1 cellular context compared by ENCODE assay signal in the genomic region with DNA sequence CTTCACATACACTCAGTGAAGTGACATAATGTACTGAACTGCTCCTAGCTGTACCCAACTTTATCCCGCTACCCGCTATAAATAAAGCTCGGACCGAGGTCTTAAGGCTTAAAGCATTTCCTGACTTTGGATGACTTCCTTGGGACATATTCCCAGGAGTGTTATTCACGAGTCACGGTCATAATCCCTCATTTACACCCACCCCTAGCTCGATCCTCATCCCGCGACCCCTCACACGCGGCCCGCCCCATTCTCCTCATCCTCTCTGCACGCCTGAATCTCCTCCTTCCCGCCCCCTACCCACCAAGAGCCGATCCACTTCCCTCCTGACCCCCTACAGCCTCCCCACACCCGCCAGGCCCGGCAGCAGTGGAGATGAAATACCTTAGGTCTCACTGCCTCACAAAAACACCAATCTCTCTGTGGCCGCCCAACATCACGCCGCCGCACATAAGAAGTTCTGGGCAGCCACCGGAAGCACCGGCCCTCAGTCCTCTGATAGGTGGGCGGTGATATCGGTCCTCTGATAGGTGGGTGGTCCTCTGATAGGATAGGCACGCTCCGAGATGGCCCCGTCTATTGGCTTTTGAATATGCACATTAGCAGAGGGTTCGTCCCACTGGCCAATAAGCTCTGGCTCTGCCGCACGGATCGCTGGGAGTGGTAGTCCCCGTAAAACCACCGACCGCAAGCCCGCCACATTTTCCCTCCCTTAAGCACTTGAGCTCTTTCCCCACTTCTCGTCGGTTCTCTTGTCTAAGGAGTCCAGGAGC.
TF ChIP-seq lines count a peak whose summit lies in the region.

A gene with protein sequence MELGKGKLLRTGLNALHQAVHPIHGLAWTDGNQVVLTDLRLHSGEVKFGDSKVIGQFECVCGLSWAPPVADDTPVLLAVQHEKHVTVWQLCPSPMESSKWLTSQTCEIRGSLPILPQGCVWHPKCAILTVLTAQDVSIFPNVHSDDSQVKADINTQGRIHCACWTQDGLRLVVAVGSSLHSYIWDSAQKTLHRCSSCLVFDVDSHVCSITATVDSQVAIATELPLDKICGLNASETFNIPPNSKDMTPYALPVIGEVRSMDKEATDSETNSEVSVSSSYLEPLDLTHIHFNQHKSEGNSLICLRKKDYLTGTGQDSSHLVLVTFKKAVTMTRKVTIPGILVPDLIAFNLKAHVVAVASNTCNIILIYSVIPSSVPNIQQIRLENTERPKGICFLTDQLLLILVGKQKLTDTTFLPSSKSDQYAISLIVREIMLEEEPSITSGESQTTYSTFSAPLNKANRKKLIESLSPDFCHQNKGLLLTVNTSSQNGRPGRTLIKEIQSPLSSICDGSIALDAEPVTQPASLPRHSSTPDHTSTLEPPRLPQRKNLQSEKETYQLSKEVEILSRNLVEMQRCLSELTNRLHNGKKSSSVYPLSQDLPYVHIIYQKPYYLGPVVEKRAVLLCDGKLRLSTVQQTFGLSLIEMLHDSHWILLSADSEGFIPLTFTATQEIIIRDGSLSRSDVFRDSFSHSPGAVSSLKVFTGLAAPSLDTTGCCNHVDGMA (minus strand): TSS at position 462 of the 773 bp plus-strand sequence. CDS start 7,897 bp downstream, outside the sequence.

TF ChIP-seq in HepG2, 621 proteins besides CTCF, POLR2A, EP300 and RAD21 (continued from another document and continues in another):
- TF ChIP-seq HNRNPK (IDR thresholded peaks at IDR 0.05; ENCODE audit: low read depth, low read length, poor library complexity, severe bottlenecking) (no peak), ZNF879 (CRISPR knock-in tag; IDR thresholded peaks at IDR 0.05) (no peak), ZNF746 (CRISPR knock-in tag; IDR thresholded peaks at IDR 0.05) (peak; percentile 68), ZNF891 (CRISPR knock-in tag; IDR thresholded peaks at IDR 0.05) (no peak), ZNF549 (CRISPR knock-in tag; IDR thresholded peaks at IDR 0.05) (no peak), ZNF460 (CRISPR knock-in tag; IDR thresholded peaks at IDR 0.05; ENCODE audit: borderline replicate concordance) (no peak), ZNF878 (CRISPR knock-in tag; IDR thresholded peaks at IDR 0.05) (no peak), SRSF1 (optimal IDR thresholded peaks at IDR 0.05; ENCODE audit: low read depth, low read length) (no peak), TSC22D2 (CRISPR knock-in tag; IDR thresholded peaks at IDR 0.05; ENCODE audit: borderline replicate concordance) (peak; percentile 74; the same call in 1 of the 2 replicates), ZNF558 (CRISPR knock-in tag; IDR thresholded peaks at IDR 0.05; ENCODE audit: borderline replicate concordance) (0 out of 2 replicates have a peak, but pooled peaks have one; percentile 3), RXRB (CRISPR knock-in tag; IDR thresholded peaks at IDR 0.05; ENCODE audit: borderline replicate concordance) (0 out of 2 replicates have a peak, but pooled peaks have one; percentile 13), RELA (CRISPR knock-in tag; IDR thresholded peaks at IDR 0.05) (no peak), ATF7 (IDR thresholded peaks at IDR 0.05) (no peak), ATF7 (CRISPR knock-in tag; IDR thresholded peaks at IDR 0.05) (no peak), ELF1 (CRISPR knock-in tag; IDR thresholded peaks at IDR 0.05) (peak; percentile 86), SATB2 (CRISPR knock-in tag; IDR thresholded peaks at IDR 0.05) (no peak), SMAD3 (CRISPR knock-in tag; IDR thresholded peaks at IDR 0.05) (no peak), ZFP37 (CRISPR knock-in tag; IDR thresholded peaks at IDR 0.05; ENCODE audit: borderline replicate concordance) (no peak; the same call in 1 of the 2 replicates), SMAD1 (CRISPR knock-in tag; IDR thresholded peaks at IDR 0.05; ENCODE audit: borderline replicate concordance, low read depth) (peak; percentile 73; the same call in 1 of the 2 replicates), ZSCAN29 (CRISPR knock-in tag; conservative IDR thresholded peaks at IDR 0.05) (no peak), KLF11 (CRISPR knock-in tag; IDR thresholded peaks at IDR 0.05) (0 out of 2 replicates have a peak, but pooled peaks have one; percentile 49), ZFP36L2 (CRISPR knock-in tag; IDR thresholded peaks at IDR 0.05) (no peak), PHF21A (CRISPR knock-in tag; IDR thresholded peaks at IDR 0.05) (no peak), HOXA9 (CRISPR knock-in tag; IDR thresholded peaks at IDR 0.05; ENCODE audit: borderline replicate concordance) (no peak), ATF1 (CRISPR knock-in tag; IDR thresholded peaks at IDR 0.05) (peak; percentile 82; the same call in 1 of the 2 replicates), ZNF496 (CRISPR knock-in tag; IDR thresholded peaks at IDR 0.05; ENCODE audit: insufficient replicate concordance) (no peak), MAFG (CRISPR knock-in tag; IDR thresholded peaks at IDR 0.05) (no peak), HNRNPUL1 (IDR thresholded peaks at IDR 0.05; ENCODE audit: low read depth, low read length) (no peak), RNF2 (conservative IDR thresholded peaks at IDR 0.05; ENCODE audit: low read depth) (no peak), MIXL1 (CRISPR knock-in tag; IDR thresholded peaks at IDR 0.05) (no peak), ZSCAN5A (CRISPR knock-in tag; IDR thresholded peaks at IDR 0.05; ENCODE audit: borderline replicate concordance) (no peak), HES4 (CRISPR knock-in tag; IDR thresholded peaks at IDR 0.05; ENCODE audit: borderline replicate concordance) (peak; percentile 60; the same call in 1 of the 2 replicates), BORCS8-MEF2B (CRISPR knock-in tag; IDR thresholded peaks at IDR 0.05) (peak; percentile 83), SKI (IDR thresholded peaks at IDR 0.05; ENCODE audit: partially characterized antibody) (no peak), SMC3 (IDR thresholded peaks at IDR 0.05; ENCODE audit: low read length) (no peak), ASH2L (IDR thresholded peaks at IDR 0.05; ENCODE audit: insufficient read length, low read depth, low read length) (peak; percentile 79), MYC (CRISPR knock-in tag; IDR thresholded peaks at IDR 0.05; ENCODE audit: borderline replicate concordance) (peak; percentile 66; the same call in 1 of the 2 replicates)
- TF ChIP-seq, protein P1, sequence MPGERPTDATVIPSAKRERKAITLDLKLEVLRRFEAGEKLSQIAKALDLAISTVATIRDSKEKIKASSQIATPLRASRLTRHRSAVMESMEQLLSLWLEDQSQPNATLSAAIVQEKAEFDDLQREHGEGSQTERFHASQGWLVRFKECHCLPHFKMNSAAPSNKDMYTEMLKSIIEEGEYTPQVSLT (CRISPR knock-in tag; IDR thresholded peaks at IDR 0.05; ENCODE audit: borderline replicate concordance, low read depth): no peak
- TF ChIP-seq, protein P2, sequence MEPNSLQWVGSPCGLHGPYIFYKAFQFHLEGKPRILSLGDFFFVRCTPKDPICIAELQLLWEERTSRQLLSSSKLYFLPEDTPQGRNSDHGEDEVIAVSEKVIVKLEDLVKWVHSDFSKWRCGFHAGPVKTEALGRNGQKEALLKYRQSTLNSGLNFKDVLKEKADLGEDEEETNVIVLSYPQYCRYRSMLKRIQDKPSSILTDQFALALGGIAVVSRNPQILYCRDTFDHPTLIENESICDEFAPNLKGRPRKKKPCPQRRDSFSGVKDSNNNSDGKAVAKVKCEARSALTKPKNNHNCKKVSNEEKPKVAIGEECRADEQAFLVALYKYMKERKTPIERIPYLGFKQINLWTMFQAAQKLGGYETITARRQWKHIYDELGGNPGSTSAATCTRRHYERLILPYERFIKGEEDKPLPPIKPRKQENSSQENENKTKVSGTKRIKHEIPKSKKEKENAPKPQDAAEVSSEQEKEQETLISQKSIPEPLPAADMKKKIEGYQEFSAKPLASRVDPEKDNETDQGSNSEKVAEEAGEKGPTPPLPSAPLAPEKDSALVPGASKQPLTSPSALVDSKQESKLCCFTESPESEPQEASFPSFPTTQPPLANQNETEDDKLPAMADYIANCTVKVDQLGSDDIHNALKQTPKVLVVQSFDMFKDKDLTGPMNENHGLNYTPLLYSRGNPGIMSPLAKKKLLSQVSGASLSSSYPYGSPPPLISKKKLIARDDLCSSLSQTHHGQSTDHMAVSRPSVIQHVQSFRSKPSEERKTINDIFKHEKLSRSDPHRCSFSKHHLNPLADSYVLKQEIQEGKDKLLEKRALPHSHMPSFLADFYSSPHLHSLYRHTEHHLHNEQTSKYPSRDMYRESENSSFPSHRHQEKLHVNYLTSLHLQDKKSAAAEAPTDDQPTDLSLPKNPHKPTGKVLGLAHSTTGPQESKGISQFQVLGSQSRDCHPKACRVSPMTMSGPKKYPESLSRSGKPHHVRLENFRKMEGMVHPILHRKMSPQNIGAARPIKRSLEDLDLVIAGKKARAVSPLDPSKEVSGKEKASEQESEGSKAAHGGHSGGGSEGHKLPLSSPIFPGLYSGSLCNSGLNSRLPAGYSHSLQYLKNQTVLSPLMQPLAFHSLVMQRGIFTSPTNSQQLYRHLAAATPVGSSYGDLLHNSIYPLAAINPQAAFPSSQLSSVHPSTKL (CRISPR knock-in tag; IDR thresholded peaks at IDR 0.05): peak; percentile 23; the same call in 1 of the 2 replicates
- TF ChIP-seq, protein P3, sequence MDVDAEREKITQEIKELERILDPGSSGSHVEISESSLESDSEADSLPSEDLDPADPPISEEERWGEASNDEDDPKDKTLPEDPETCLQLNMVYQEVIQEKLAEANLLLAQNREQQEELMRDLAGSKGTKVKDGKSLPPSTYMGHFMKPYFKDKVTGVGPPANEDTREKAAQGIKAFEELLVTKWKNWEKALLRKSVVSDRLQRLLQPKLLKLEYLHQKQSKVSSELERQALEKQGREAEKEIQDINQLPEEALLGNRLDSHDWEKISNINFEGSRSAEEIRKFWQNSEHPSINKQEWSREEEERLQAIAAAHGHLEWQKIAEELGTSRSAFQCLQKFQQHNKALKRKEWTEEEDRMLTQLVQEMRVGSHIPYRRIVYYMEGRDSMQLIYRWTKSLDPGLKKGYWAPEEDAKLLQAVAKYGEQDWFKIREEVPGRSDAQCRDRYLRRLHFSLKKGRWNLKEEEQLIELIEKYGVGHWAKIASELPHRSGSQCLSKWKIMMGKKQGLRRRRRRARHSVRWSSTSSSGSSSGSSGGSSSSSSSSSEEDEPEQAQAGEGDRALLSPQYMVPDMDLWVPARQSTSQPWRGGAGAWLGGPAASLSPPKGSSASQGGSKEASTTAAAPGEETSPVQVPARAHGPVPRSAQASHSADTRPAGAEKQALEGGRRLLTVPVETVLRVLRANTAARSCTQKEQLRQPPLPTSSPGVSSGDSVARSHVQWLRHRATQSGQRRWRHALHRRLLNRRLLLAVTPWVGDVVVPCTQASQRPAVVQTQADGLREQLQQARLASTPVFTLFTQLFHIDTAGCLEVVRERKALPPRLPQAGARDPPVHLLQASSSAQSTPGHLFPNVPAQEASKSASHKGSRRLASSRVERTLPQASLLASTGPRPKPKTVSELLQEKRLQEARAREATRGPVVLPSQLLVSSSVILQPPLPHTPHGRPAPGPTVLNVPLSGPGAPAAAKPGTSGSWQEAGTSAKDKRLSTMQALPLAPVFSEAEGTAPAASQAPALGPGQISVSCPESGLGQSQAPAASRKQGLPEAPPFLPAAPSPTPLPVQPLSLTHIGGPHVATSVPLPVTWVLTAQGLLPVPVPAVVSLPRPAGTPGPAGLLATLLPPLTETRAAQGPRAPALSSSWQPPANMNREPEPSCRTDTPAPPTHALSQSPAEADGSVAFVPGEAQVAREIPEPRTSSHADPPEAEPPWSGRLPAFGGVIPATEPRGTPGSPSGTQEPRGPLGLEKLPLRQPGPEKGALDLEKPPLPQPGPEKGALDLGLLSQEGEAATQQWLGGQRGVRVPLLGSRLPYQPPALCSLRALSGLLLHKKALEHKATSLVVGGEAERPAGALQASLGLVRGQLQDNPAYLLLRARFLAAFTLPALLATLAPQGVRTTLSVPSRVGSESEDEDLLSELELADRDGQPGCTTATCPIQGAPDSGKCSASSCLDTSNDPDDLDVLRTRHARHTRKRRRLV (CRISPR knock-in tag; IDR thresholded peaks at IDR 0.05): peak; percentile 62; the same call in 1 of the 2 replicates
- TF ChIP-seq, protein P4, sequence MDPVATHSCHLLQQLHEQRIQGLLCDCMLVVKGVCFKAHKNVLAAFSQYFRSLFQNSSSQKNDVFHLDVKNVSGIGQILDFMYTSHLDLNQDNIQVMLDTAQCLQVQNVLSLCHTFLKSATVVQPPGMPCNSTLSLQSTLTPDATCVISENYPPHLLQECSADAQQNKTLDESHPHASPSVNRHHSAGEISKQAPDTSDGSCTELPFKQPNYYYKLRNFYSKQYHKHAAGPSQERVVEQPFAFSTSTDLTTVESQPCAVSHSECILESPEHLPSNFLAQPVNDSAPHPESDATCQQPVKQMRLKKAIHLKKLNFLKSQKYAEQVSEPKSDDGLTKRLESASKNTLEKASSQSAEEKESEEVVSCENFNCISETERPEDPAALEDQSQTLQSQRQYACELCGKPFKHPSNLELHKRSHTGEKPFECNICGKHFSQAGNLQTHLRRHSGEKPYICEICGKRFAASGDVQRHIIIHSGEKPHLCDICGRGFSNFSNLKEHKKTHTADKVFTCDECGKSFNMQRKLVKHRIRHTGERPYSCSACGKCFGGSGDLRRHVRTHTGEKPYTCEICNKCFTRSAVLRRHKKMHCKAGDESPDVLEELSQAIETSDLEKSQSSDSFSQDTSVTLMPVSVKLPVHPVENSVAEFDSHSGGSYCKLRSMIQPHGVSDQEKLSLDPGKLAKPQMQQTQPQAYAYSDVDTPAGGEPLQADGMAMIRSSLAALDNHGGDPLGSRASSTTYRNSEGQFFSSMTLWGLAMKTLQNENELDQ (CRISPR knock-in tag; IDR thresholded peaks at IDR 0.05; ENCODE audit: borderline replicate concordance): peak; percentile 25; the same call in 1 of the 2 replicates
- TF ChIP-seq, protein P5, sequence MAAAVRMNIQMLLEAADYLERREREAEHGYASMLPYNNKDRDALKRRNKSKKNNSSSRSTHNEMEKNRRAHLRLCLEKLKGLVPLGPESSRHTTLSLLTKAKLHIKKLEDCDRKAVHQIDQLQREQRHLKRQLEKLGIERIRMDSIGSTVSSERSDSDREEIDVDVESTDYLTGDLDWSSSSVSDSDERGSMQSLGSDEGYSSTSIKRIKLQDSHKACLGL (CRISPR knock-in tag; IDR thresholded peaks at IDR 0.05): peak; percentile 65; the same call in 1 of the 2 replicates
